In genomic region chr12:94725375-94726168, GRCh38 we compare ENCODE assay signal across 1 cellular context.
TF ChIP-seq lines count a peak whose summit lies in the region.

No MANE protein-coding gene starts in this region.

TF ChIP-seq in GM12878, 131 proteins besides CTCF, POLR2A, EP300 and RAD21 (continued from another document):
- TF ChIP-seq IRF5 (IDR thresholded peaks at IDR 0.05; ENCODE audit: borderline replicate concordance) (no peak), RELA (IDR thresholded peaks at IDR 0.05; ENCODE audit: borderline replicate concordance, partially characterized antibody) (no peak), NRF1 (conservative IDR thresholded peaks at IDR 0.05; ENCODE audit: low read depth, low read length) (no peak), ZNF687 (IDR thresholded peaks at IDR 0.05) (no peak), YY1 (IDR thresholded peaks at IDR 0.05; ENCODE audit: low read depth, low read length) (0 out of 2 replicates have a peak, but pooled peaks have one; percentile 39), NR2F1 (conservative IDR thresholded peaks at IDR 0.05) (no peak), MXI1 (IDR thresholded peaks at IDR 0.05; ENCODE audit: low read depth, low read length) (no peak), ZNF384 (IDR thresholded peaks at IDR 0.05; ENCODE audit: borderline replicate concordance, low read depth, low read length) (no peak), ZNF592 (IDR thresholded peaks at IDR 0.05) (no peak), SREBF2 (IDR thresholded peaks at IDR 0.05; ENCODE audit: low read length) (no peak)
